8 cellular contexts compared by ENCODE assay signal in genomic region chr16:87865902-87866565, GRCh38. TPM values are rescaled to one million over a fixed set of nuclear protein-coding genes. Genes with fewer than 3 reads are reported as not detected.
DNase-seq lines count a peak whose midpoint lies in the region; ATAC-seq and TF ChIP-seq lines count a peak whose summit lies in the region.
"Not testable (repeated sequence)": the region's sequence is repeated elsewhere in the genome, so short reads cannot be mapped to it uniquely, and the experiment has no call there.

No MANE protein-coding gene starts in this region.

- H4K20me1 ChIP-seq in GM23338 (replicated peaks; ENCODE audit: insufficient read depth) (peaks cover 61% of the 10 kb centered on the region), OCI-LY3 (ENCODE audit: insufficient read depth, low read length) (peaks cover 58% of the 10 kb centered on the region)

- not testable (repeated sequence) for H2AFZ ChIP-seq in GM23338; OCI-LY3 (ENCODE audit: low read depth, low read length)

- not testable (repeated sequence) for DNase-seq in AG04449 (ENCODE audit: low read depth, low spot score); GM23338 (ENCODE audit: low spot score); chondrocyte (ENCODE audit: low spot score); memory B cell (ENCODE audit: low spot score in 2 of 2)
- DNase-seq in activated CD4-positive, alpha-beta T cell treated with anti-CD3 and anti-CD28 coated beads for 36 hours: peak; percentile 72
- peak; percentile 86 for DNase-seq in activated effector memory CD4-positive, alpha-beta T cell treated with anti-CD3 and anti-CD28 coated beads, Interleukin-2, amount 50 U/mL, for 16 hours
- peak; percentile 69 for DNase-seq in stimulated activated CD4-positive, alpha-beta T cell treated with anti-CD3 and anti-CD28 coated beads, Interleukin-15, amount 100 ng/mL, for 24 hours

- H3K9me3 Mint-ChIP-seq in GM23338; activated CD4-positive, alpha-beta T cell treated with anti-CD3 and anti-CD28 coated beads for 36 hours (ENCODE audit: low read depth); chondrocyte (ENCODE audit: low read depth); memory B cell: not testable (repeated sequence)

- not testable (repeated sequence) for H3K9ac ChIP-seq in OCI-LY3 (ENCODE audit: low read length)

- peaks cover 59% of the 10 kb centered on the region for H3K27me3 Mint-ChIP-seq in GM23338 (ENCODE audit: insufficient read depth, low read depth, poor library complexity)
- H3K27me3 Mint-ChIP-seq in activated CD4-positive, alpha-beta T cell treated with anti-CD3 and anti-CD28 coated beads for 36 hours; chondrocyte (ENCODE audit: low read depth); memory B cell: not testable (repeated sequence)

- H3K79me2 ChIP-seq in GM23338 (replicated peaks; ENCODE audit: insufficient read depth) (peaks cover 78% of the 10 kb centered on the region), OCI-LY3 (ENCODE audit: low read length) (peaks cover 82% of the 10 kb centered on the region)

- H3K4me1 ChIP-seq in GM23338 (ENCODE audit: insufficient read depth) (peaks cover 32% of the 10 kb centered on the region), OCI-LY3 (ENCODE audit: low read length) (peaks cover 52% of the 10 kb centered on the region)

- H3K4me2 ChIP-seq in GM23338: peak overlapping the region; percentile 100
- peak overlapping the region; percentile 30 for H3K4me2 ChIP-seq in OCI-LY3 (ENCODE audit: low read length)

- not testable (repeated sequence) for H3F3A ChIP-seq in GM23338 (replicated peaks; ENCODE audit: low read depth)

- peaks cover 50% of the 10 kb centered on the region for H3K4me1 Mint-ChIP-seq in GM23338
- H3K4me1 Mint-ChIP-seq in activated CD4-positive, alpha-beta T cell treated with anti-CD3 and anti-CD28 coated beads for 36 hours: peaks cover 45% of the 10 kb centered on the region
- H3K4me1 Mint-ChIP-seq in chondrocyte (ENCODE audit: low read depth): peaks cover 66% of the 10 kb centered on the region
- H3K4me1 Mint-ChIP-seq in memory B cell: peaks cover 24% of the 10 kb centered on the region

- peaks cover 66% of the 10 kb centered on the region for H3K36me3 Mint-ChIP-seq in GM23338 (ENCODE audit: low read depth)
- H3K36me3 Mint-ChIP-seq in activated CD4-positive, alpha-beta T cell treated with anti-CD3 and anti-CD28 coated beads for 36 hours (ENCODE audit: low read depth): peaks cover 65% of the 10 kb centered on the region
- H3K36me3 Mint-ChIP-seq in chondrocyte (ENCODE audit: low read depth): peaks cover 18% of the 10 kb centered on the region
- H3K36me3 Mint-ChIP-seq in memory B cell: not testable (repeated sequence)

- peak overlapping the region; percentile 90 for H3K4me3 Mint-ChIP-seq in GM23338
- H3K4me3 Mint-ChIP-seq in activated CD4-positive, alpha-beta T cell treated with anti-CD3 and anti-CD28 coated beads for 36 hours: peak overlapping the region; percentile 99
- H3K4me3 Mint-ChIP-seq in chondrocyte (ENCODE audit: unreplicated experiment): peak overlapping the region; percentile 92
- H3K4me3 Mint-ChIP-seq in memory B cell: peak overlapping the region; percentile 21

- TF ChIP-seq CTCF in AG04449 (IDR thresholded peaks at IDR 0.05; ENCODE audit: insufficient read depth, low read length, missing control alignments); GM23338 (conservative IDR thresholded peaks at IDR 0.05; ENCODE audit: low read depth in 2 of 2); OCI-LY3 (IDR thresholded peaks at IDR 0.05; ENCODE audit: low read depth, low read length); chondrocyte (IDR thresholded peaks at IDR 0.05): not testable (repeated sequence)

- POLR2A ChIA-PET in AG04449 (lab: Yijun Ruan, JAX): interaction anchor here (1.2 to 6.2 kb wide), 4 partner anchors 10 to 86 kb away, joined by 4 to 104 read pairs (median 8); no protein-coding TSS in a partner anchor
- POLR2A ChIA-PET in activated CD4-positive, alpha-beta T cell treated with anti-CD3 and anti-CD28 coated beads for 36 hours (lab: Charles Lee): interaction anchor here (0.7 to 2.8 kb wide), 7 partner anchors 9 to 87 kb away, joined by 3 to 28 read pairs (median 3); no protein-coding TSS in a partner anchor

- H3K9me3 ChIP-seq in OCI-LY3 (ENCODE audit: insufficient read depth, low read length): not testable (repeated sequence)

- not testable (repeated sequence) for H3K9me2 ChIP-seq in GM23338 (ENCODE audit: insufficient read depth)

- H3K4me3 ChIP-seq in AG04449 (ENCODE audit: low read depth, low read length): peak overlapping the region; percentile 37
- H3K4me3 ChIP-seq in GM23338: peak overlapping the region; percentile 96
- H3K4me3 ChIP-seq in OCI-LY3 (ENCODE audit: low read length): peak overlapping the region; percentile 29; the same call in 1 of the 2 replicates

- intact Hi-C loops in activated CD4-positive, alpha-beta T cell treated with anti-CD3 and anti-CD28 coated beads for 36 hours (cut with DNase I, micrococcal nuclease): loop anchor here in 1 of 2 experiments (1.0 kb wide), 1 partner anchor 13 kb away; no protein-coding TSS in a partner anchor

- not testable (repeated sequence) for H3K36me3 ChIP-seq in GM23338 (ENCODE audit: insufficient read depth); OCI-LY3 (replicated peaks; ENCODE audit: low read depth, low read length)

- CTCF ChIA-PET in AG04449 (lab: Yijun Ruan, JAX): interaction anchor here (1.0 to 4.2 kb wide), 5 partner anchors 9 to 86 kb away, joined by 3 to 37 read pairs (median 4); no protein-coding TSS in a partner anchor
- CTCF ChIA-PET in activated CD4-positive, alpha-beta T cell treated with anti-CD3 and anti-CD28 coated beads for 36 hours (lab: Charles Lee): interaction anchor here (0.6 to 3.3 kb wide), 6 partner anchors 16 to 588 kb away, joined by 3 to 16 read pairs (median 4); no protein-coding TSS in a partner anchor

- peaks cover 51% of the 10 kb centered on the region for H3K27me3 ChIP-seq in GM23338 (ENCODE audit: insufficient read depth)
- H3K27me3 ChIP-seq in OCI-LY3 (ENCODE audit: low read depth, low read length): not testable (repeated sequence)

- ATAC-seq in GM23338; memory B cell (ENCODE audit: low read depth): not testable (repeated sequence)
- peak; percentile 7 for ATAC-seq in activated CD4-positive, alpha-beta T cell treated with anti-CD3 and anti-CD28 coated beads for 36 hours

- H3K27ac Mint-ChIP-seq in GM23338, memory B cell: not testable (repeated sequence)
- H3K27ac Mint-ChIP-seq in activated CD4-positive, alpha-beta T cell treated with anti-CD3 and anti-CD28 coated beads for 36 hours: peak overlapping the region; percentile 99
- peak overlapping the region; percentile 95 for H3K27ac Mint-ChIP-seq in chondrocyte (ENCODE audit: unreplicated experiment)

- H3K27ac ChIP-seq in GM23338 (ENCODE audit: low read depth); OCI-LY3 (ENCODE audit: low read length): not testable (repeated sequence)

RNA-seq across cellular contexts. Expression of gene SLC7A5, which starts 3.3 kb away (rescaled TPM):
- total RNA-seq in GM23338 (2014; rRNA removed; shearing (Covaris generic)): 328 and 386 TPM in 2 replicates
- polyA plus RNA-seq in GM23338 (2016; fragmentation: Nextera tagmentation; extraction: Ambion mirVana): 107 and 109 TPM in 2 replicates
- 100 to 1,000 TPM; 337 to 354 TPM for total RNA-seq in activated CD4-positive, alpha-beta T cell treated with anti-CD3 and anti-CD28 coated beads for 36 hours
- 53.6 to 249 TPM (median 248 TPM) in 3 replicates for total RNA-seq in chondrocyte

Comparison
In these comparisons a context has a peak if more than half of its experiments do, and no peak if none do; other contexts are left out.
1. H3K4me3 ChIP-seq: peak in every context shown above with its lines; median percentile 96 in GM23338; 37 in AG04449; 29 in OCI-LY3.
2. H3K4me3 Mint-ChIP-seq: peak in every context shown above with its lines; median percentile 99 in activated CD4-positive, alpha-beta T cell treated with anti-CD3 and anti-CD28 coated beads for 36 hours; 92 in chondrocyte; 90 in GM23338; 21 in memory B cell.